Comparison of ENCODE assay signal across 23 cellular contexts in the genomic region with DNA sequence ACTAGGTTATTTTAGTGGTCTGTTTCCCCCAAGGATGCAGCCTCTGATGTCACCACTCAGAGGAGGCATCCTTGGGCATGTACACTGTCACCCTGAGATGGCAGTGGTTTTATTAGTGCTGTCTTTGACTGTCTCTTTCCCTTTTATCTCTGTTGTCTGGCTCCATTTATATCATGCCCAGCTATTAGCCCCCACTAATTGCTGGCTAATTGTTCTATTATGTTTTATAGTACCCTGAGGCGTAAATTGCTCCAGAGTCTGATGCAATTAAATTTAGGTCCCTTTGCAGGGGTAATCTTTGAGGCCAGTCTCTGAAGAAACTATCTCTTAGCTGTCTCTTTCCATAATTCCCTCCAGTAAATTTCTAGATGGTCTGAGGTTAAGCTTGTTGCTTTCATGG.
A peak's percentile ranks its signal among the peaks of the same experiment; 100 is the strongest.
DNase-seq lines count a peak whose midpoint lies in the region; TF ChIP-seq lines count a peak whose summit lies in the region.
"Had no signal": no experiment of that assay in that cellular context is flagged by ENCODE, and none has a peak within 500 bp of the region (broad histone marks: within the 10 kb centered on the region; RNA-seq: fewer than 3 reads in every experiment).

No MANE protein-coding gene starts in this region.

- no peak overlapping the region for H3K4me3 ChIP-seq in H7 (ENCODE audit: insufficient read depth, low read depth, low read length)
- H3K4me3 ChIP-seq: BLaER1, GM12878 had no signal

- H3K27ac Mint-ChIP-seq in CD14-positive monocyte: peak overlapping the region in 1 of 7 donors; percentile 10
- H3K27ac Mint-ChIP-seq: CD4-positive, alpha-beta T cell; CD8-positive, alpha-beta T cell had no signal

- H3K36me3 ChIP-seq in H7 (replicated peaks; ENCODE audit: control insufficient read depth, insufficient read depth, low read length): no peaks in the 10 kb centered on the region
- H3K36me3 ChIP-seq: BE2C, BLaER1 had no signal

- H3K4me3 Mint-ChIP-seq in CD14-positive monocyte: no peak overlapping the region
- H3K4me3 Mint-ChIP-seq: CD4-positive, alpha-beta T cell; CD8-positive, alpha-beta T cell had no signal

- no peaks in the 10 kb centered on the region for H3K4me1 Mint-ChIP-seq in CD14-positive monocyte

- intact Hi-C loops in CD14-positive monocyte (cut with micrococcal nuclease): no loop called here

- no peak for TF ChIP-seq CTCF in CD14-positive monocyte (IDR thresholded peaks at IDR 0.05)

- H3K9me3 Mint-ChIP-seq in CD14-positive monocyte: peaks cover 0 to 18% (median 4%) of the 10 kb centered on the region in 7 donors

- no peaks in the 10 kb centered on the region for H3K27me3 Mint-ChIP-seq in CD14-positive monocyte (ENCODE audit: low read depth in 3 of 3)

- DNase-seq in NCI-H748 (lab: John Stamatoyannopoulos, UW; ENCODE audit: unreplicated experiment): peak; percentile 23
- no peak for DNase-seq in NCI-H748 treated with DMSO at 0.1 percent for 48 hours (lab: John Stamatoyannopoulos, UW)
- peak; percentile 53 for DNase-seq in COR-L47 (lab: John Stamatoyannopoulos, UW)
- DNase-seq in NCI-H146 (lab: John Stamatoyannopoulos, UW): peak; percentile 84
- peak; percentile 33 for DNase-seq in NCI-H69 (lab: John Stamatoyannopoulos, UW)
- DNase-seq in CD14-positive monocyte (ENCODE audit: low spot score): no peak
- no peak for DNase-seq in activated T-cell treated with anti-CD3 and anti-CD28 coated beads, Interleukin-2, amount 50 U/mL, for 1 hour
- no peak for DNase-seq in H7
- DNase-seq: 8988T; ACHN; BE2C; C1 segment of cervical spinal cord; CD4-positive, alpha-beta T cell; CD8-positive, alpha-beta T cell; DMS 273 treated with DMSO at 0.1 percent for 48 hours; DMS153; DMS53; DMS79; DND-41; EL; GDM1 had no signal

- H3K27me3 ChIP-seq in H7 (ENCODE audit: control insufficient read depth, insufficient read depth, low read length): no peaks in the 10 kb centered on the region
- H3K27me3 ChIP-seq: BE2C, BLaER1 had no signal

- no peaks in the 10 kb centered on the region for H3K36me3 Mint-ChIP-seq in CD14-positive monocyte
- H3K36me3 Mint-ChIP-seq: CD8-positive, alpha-beta T cell had no signal

Comparison
In these comparisons a context has a peak if more than half of its experiments do, and no peak if none do; other contexts are left out.
1. DNase-seq: peak in NCI-H748 (single experiment), COR-L47 (single experiment), NCI-H146 (single experiment) and NCI-H69 (single experiment); none in NCI-H748 treated with DMSO at 0.1 percent for 48 hours (single experiment), CD14-positive monocyte (single experiment), activated T-cell treated with anti-CD3 and anti-CD28 coated beads, Interleukin-2, amount 50 U/mL, for 1 hour (single experiment) and H7 (single experiment).